ENCODE assay signal across 11 cellular contexts in the genomic region with DNA sequence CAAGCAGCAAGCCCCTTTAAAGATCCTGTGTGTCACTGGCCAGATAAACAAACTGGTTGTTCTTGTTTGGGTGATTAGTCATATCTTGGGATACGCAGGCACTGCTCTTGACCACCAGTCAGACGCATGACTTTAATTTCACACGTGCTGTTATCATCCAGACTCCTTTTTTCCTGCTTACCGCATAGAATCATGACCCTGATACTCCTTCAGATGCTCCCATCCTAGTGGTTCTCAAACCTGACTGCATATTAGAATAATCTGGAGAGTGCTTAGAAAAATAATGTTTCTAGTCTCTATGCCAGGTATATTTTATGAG.
A peak's percentile ranks its signal among the peaks of the same experiment; 100 is the strongest.
DNase-seq lines count a peak whose midpoint lies in the region; ATAC-seq and TF ChIP-seq lines count a peak whose summit lies in the region.
"Had no signal": no experiment of that assay in that cellular context is flagged by ENCODE, and none has a peak within 500 bp of the region (broad histone marks: within the 10 kb centered on the region; RNA-seq: fewer than 3 reads in every experiment).

No MANE protein-coding gene starts in this region.

- H3K27me3 ChIP-seq in HUES6 (ENCODE audit: control insufficient read depth, insufficient read depth, low read length): no peaks in the 10 kb centered on the region
- no peaks in the 10 kb centered on the region for H3K27me3 ChIP-seq in left lung
- H3K27me3 ChIP-seq: upper lobe of left lung had no signal

- no peak overlapping the region for H3K4me3 ChIP-seq in HUES6 (ENCODE audit: low read depth, low read length)
- no peak overlapping the region for H3K4me3 ChIP-seq in left lung
- H3K4me3 ChIP-seq: upper lobe of left lung had no signal

- H3K36me3 ChIP-seq in HUES6 (ENCODE audit: control insufficient read depth, insufficient read depth, low read length) (peaks cover 45% of the 10 kb centered on the region), left lung (peaks cover 0 to 8% of the 10 kb centered on the region in 2 donors)

- TF ChIP-seq CTCF in left lung (IDR thresholded peaks at IDR 0.05): no peak

- intact Hi-C loops in left lung (cut with DNase I): no loop called here

- DNase-seq in A172 (ENCODE audit: low spot score) (peak; percentile 62), caudate nucleus (lab: John Stamatoyannopoulos, UW) (no peak), left lung (no peak), retina (no peak)
- DNase-seq: activated naive CD4-positive, alpha-beta T cell treated with anti-CD3 and anti-CD28 coated beads, Interleukin-2, amount 50 U/mL, for 16 hours; AML-193; upper lobe of left lung had no signal

- H3K4me1 ChIP-seq in HUES6 (ENCODE audit: control insufficient read depth, insufficient read depth, low read length): peaks cover 40% of the 10 kb centered on the region
- no peaks in the 10 kb centered on the region for H3K4me1 ChIP-seq in left lung

- no peak overlapping the region for H3K9ac ChIP-seq in HUES6 (ENCODE audit: low read length)

- H3K27ac ChIP-seq in HUES6 (ENCODE audit: low read depth, low read length) (peak overlapping the region; percentile 46; the same call in 1 of the 2 replicates), caudate nucleus (ENCODE audit: low read depth, low read length) (peak overlapping the region; percentile 53), left lung (no peak overlapping the region)

- ATAC-seq in left lung (peak; percentile 60), HG03442 (IDR thresholded peaks at IDR 0.05; ENCODE audit: unreplicated experiment) (no peak), HG02885 (IDR thresholded peaks at IDR 0.05; ENCODE audit: poor library complexity, unreplicated experiment) (no peak), HG02759 (IDR thresholded peaks at IDR 0.05; ENCODE audit: unreplicated experiment) (no peak)

- H3K9me3 ChIP-seq in HUES6 (ENCODE audit: control insufficient read depth, insufficient read depth, low read depth, low read length) (no peaks in the 10 kb centered on the region), left lung (peaks cover 0 to 2% of the 10 kb centered on the region in 2 donors)
- H3K9me3 ChIP-seq: upper lobe of left lung had no signal

Comparison
In these comparisons a context has a peak if more than half of its experiments do, and no peak if none do; other contexts are left out.
1. H3K27ac ChIP-seq: peak in HUES6 (single experiment) and caudate nucleus (single experiment); none in left lung (0 of 2).